9 cellular contexts compared by ENCODE assay signal in the genomic region with DNA sequence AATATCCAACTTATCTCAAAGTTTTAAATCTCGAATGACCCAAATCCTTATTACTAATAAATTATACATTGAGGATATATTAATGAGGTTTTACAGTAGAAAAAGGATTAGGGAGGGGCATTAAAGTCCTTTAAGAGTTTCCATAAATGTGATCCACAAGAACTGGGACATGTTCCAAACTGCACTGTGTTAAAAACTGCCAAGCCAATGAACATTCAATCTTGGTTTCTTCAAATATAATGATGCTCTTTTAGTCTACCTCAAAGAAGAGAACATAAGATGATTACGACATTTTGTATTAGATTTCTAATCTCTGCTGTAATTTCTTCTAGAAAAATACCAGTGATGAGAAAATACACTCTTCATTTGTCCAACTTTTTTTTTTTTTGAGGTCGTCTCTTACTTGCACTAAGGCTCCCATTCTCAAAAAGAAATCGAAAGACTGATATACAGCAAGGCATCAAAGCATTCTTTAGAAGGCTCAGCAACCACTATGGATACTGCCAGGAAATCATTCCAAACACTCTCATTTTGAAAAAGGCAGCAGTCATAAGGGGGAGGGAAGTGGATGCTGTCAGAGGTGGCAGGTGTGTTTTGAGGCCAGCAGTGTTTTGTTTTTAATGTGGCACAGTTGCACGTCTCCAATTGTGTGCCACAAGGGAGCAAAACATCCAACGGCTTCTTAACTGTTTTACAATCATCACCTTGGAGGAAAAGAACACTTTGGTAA. TPM values are rescaled to one million over a fixed set of nuclear protein-coding genes. Genes with fewer than 3 reads are reported as not detected.
A peak's percentile ranks its signal among the peaks of the same experiment; 100 is the strongest.
DNase-seq lines count a peak whose midpoint lies in the region; ATAC-seq, FAIRE-seq and TF ChIP-seq lines count a peak whose summit lies in the region.
"Had no signal": no experiment of that assay in that cellular context is flagged by ENCODE, and none has a peak within 500 bp of the region (broad histone marks: within the 10 kb centered on the region; RNA-seq: fewer than 3 reads in every experiment).

No MANE protein-coding gene starts in this region.

- no peak overlapping the region for H3K27ac ChIP-seq in PC-3 (ENCODE audit: low read length)
- peak overlapping the region in 1 of 4 donors; percentile 89 for H3K27ac ChIP-seq in esophagus squamous epithelium
- no peak overlapping the region for H3K27ac ChIP-seq in small intestine (ENCODE audit: low read depth in 1 of 2, low read length in 1 of 2)
- H3K27ac ChIP-seq in testis, result peak overlapping the region in 1 of 2 donors; percentile 97

- ATAC-seq in PC-3 (no peak), HG03460 (IDR thresholded peaks at IDR 0.05; ENCODE audit: unreplicated experiment) (no peak)

- H3K4me2 ChIP-seq in PC-3 (ENCODE audit: low read length), result peak overlapping the region; percentile 80

- H3K4me1 Mint-ChIP-seq in activated naive CD4-positive, alpha-beta T cell treated with anti-CD3 and anti-CD28 coated beads, Interleukin-2, amount 50 U/mL, for 24 hours, result peaks cover 48% of the 10 kb centered on the region

- intact Hi-C loops in PC-3 (cut with micrococcal nuclease) (loop anchor here (10.0 kb wide), 2 partner anchors 83 to 157 kb away; partner anchors contain the start of gene APBA1), esophagus squamous epithelium (cut with DNase I) (no loop called here), testis (cut with DNase I; ENCODE audit: low total_unique reads) (no loop called here)

- H3K9ac ChIP-seq in PC-3 (ENCODE audit: low read length), result no peak overlapping the region

- no TSS peak for BruUV-seq in PC-3 (replicated peaks; lab: Mats Ljungman, UMichigan)

- H3K9me3 ChIP-seq in PC-3 (ENCODE audit: low read length) (no peaks in the 10 kb centered on the region), esophagus squamous epithelium (no peaks in the 10 kb centered on the region), small intestine (ENCODE audit: control insufficient read depth, low read depth) (no peaks in the 10 kb centered on the region), testis (no peaks in the 10 kb centered on the region)

- H3K36me3 ChIP-seq in PC-3 (ENCODE audit: low read depth, low read length) (no peaks in the 10 kb centered on the region), esophagus squamous epithelium (no peaks in the 10 kb centered on the region), small intestine (ENCODE audit: control insufficient read depth in 2 of 2, insufficient read depth in 2 of 2, low read length in 2 of 2) (no peaks in the 10 kb centered on the region), testis (ENCODE audit: low read depth, missing control alignments) (no peaks in the 10 kb centered on the region)

- TF ChIP-seq POLR2A in esophagus squamous epithelium (IDR thresholded peaks at IDR 0.05), result no peak
- TF ChIP-seq POLR2A in testis (IDR thresholded peaks at IDR 0.05), result no peak

- no peaks in the 10 kb centered on the region for H3F3A ChIP-seq in PC-3 (ENCODE audit: low read length, unreplicated experiment)

- H3K36me3 Mint-ChIP-seq in activated naive CD4-positive, alpha-beta T cell treated with anti-CD3 and anti-CD28 coated beads, Interleukin-2, amount 50 U/mL, for 24 hours, result peaks cover 13% of the 10 kb centered on the region

- H3K4me3 ChIP-seq in PC-3 (ENCODE audit: low read length) (peak overlapping the region; percentile 55), esophagus squamous epithelium (peak overlapping the region in 3 of 4 donors; percentile 43 to 80 (median 75)), small intestine (ENCODE audit: low read depth in 1 of 2, low read length in 2 of 2) (peak overlapping the region in 1 of 2 donors; percentile 33), testis (no peak overlapping the region)

- no peak for DNase-seq in activated naive CD4-positive, alpha-beta T cell treated with Interleukin-2 at 50 U/mL for 16 hours
- DNase-seq in PC-3, result no peak
- DNase-seq in esophagus squamous epithelium (lab: John Stamatoyannopoulos, UW), result no peak
- peak; percentile 2 for DNase-seq in small intestine
- DNase-seq in testis, result no peak
- no peak for DNase-seq in HEK293T (ENCODE audit: extremely low spot score)

- no peaks in the 10 kb centered on the region for H3K9me2 ChIP-seq in PC-3 (replicated peaks; ENCODE audit: low read length)

- no peak overlapping the region for H2AFZ ChIP-seq in PC-3 (ENCODE audit: low read length)

- H3K27me3 ChIP-seq in PC-3 (ENCODE audit: low read length), result no peaks in the 10 kb centered on the region
- no peaks in the 10 kb centered on the region for H3K27me3 ChIP-seq in esophagus squamous epithelium
- no peaks in the 10 kb centered on the region for H3K27me3 ChIP-seq in small intestine (ENCODE audit: control insufficient read depth in 2 of 2, insufficient read depth in 2 of 2, low read length in 2 of 2)
- no peaks in the 10 kb centered on the region for H3K27me3 ChIP-seq in testis

- peak overlapping the region; percentile 84 for H3K4me3 Mint-ChIP-seq in activated naive CD4-positive, alpha-beta T cell treated with anti-CD3 and anti-CD28 coated beads, Interleukin-2, amount 50 U/mL, for 24 hours

- H4K20me1 ChIP-seq in PC-3 (ENCODE audit: low read length), result no peaks in the 10 kb centered on the region

- FAIRE-seq in small intestine (lab: Jason Lieb, UNC), result no peak

- H3K27ac Mint-ChIP-seq in activated naive CD4-positive, alpha-beta T cell treated with anti-CD3 and anti-CD28 coated beads, Interleukin-2, amount 50 U/mL, for 24 hours, result peak overlapping the region; percentile 79

- no peaks in the 10 kb centered on the region for H3K27me3 Mint-ChIP-seq in activated naive CD4-positive, alpha-beta T cell treated with anti-CD3 and anti-CD28 coated beads, Interleukin-2, amount 50 U/mL, for 24 hours
- H3K27me3 Mint-ChIP-seq: dendritic cell treated with granulocyte-macrophage colony-stimulating factor and Interleukin-4, amounts not matched to agents 40 ng/mL and 50 ng/mL, for 4 days had no signal

- TF ChIP-seq CTCF in PC-3 (conservative IDR thresholded peaks at IDR 0.05; ENCODE audit: low read depth, low read length) (no peak), esophagus squamous epithelium (IDR thresholded peaks at IDR 0.05) (no peak), testis (IDR thresholded peaks at IDR 0.05) (no peak)

- CTCF ChIA-PET in PC-3 (lab: Charles Lee) (interaction anchor here (0.7 kb wide), 1 partner anchor 9 kb away, joined by 7 read pairs; no protein-coding TSS in a partner anchor), HEK293T (lab: Yijun Ruan, JAX) (no interaction called here)

- POLR2A ChIA-PET in PC-3 (lab: Charles Lee; ENCODE audit: unreplicated experiment), result interaction anchor here (0.6 to 0.7 kb wide), 3 partner anchors 9 to 50 kb away, joined by 4 to 8 read pairs (median 4); no protein-coding TSS in a partner anchor
- POLR2A ChIA-PET in HEK293T (lab: Yijun Ruan, JAX), result no interaction called here

- H3K9me3 Mint-ChIP-seq in activated naive CD4-positive, alpha-beta T cell treated with anti-CD3 and anti-CD28 coated beads, Interleukin-2, amount 50 U/mL, for 24 hours, result no peaks in the 10 kb centered on the region
- H3K9me3 Mint-ChIP-seq: dendritic cell treated with granulocyte-macrophage colony-stimulating factor and Interleukin-4, amounts not matched to agents 40 ng/mL and 50 ng/mL, for 4 days had no signal

- H3K4me1 ChIP-seq in PC-3 (ENCODE audit: insufficient read depth, low read length) (peaks cover 6% of the 10 kb centered on the region; the same call in 1 of the 2 replicates), esophagus squamous epithelium (peaks cover 0 to 37% (median 9%) of the 10 kb centered on the region in 3 donors), small intestine (ENCODE audit: control insufficient read depth in 2 of 2, insufficient read depth in 1 of 2, low read depth in 1 of 2, low read length in 1 of 2) (peaks cover 3 to 7% of the 10 kb centered on the region in 2 donors), testis (peaks cover 7% of the 10 kb centered on the region)

- 32 to 41% methylated on average over 6 of the region's 6 CpGs for WGBS in esophagus squamous epithelium, 2 donors
- WGBS in small intestine, 3 donors, result 39 to 40% (median 39%) methylated on average over 6 of the region's 6 CpGs
- WGBS in testis, 2 donors, result 29 to 36% methylated on average over 6 of the region's 6 CpGs

- peaks cover 39% of the 10 kb centered on the region for H3K79me2 ChIP-seq in PC-3 (ENCODE audit: low read length)

TF ChIP-seq in HEK293T, 16 proteins besides CTCF, POLR2A, EP300 and RAD21:
- TF ChIP-seq FOXA1 (IDR thresholded peaks at IDR 0.05) (no peak), LEF1 (IDR thresholded peaks at IDR 0.05; ENCODE audit: borderline replicate concordance) (no peak), ARNT (IDR thresholded peaks at IDR 0.05) (no peak)

RNA-seq across cellular contexts. Expression of gene PTAR1, which starts 1.6 kb away (rescaled TPM):
- 20.0 and 22.9 TPM in 2 replicates for total RNA-seq in PC-3 (2014; rRNA removed)
- 10 to 100 TPM; 19.8 to 68.3 (median 33.8) TPM for total RNA-seq in esophagus squamous epithelium
- 1 to 10 TPM; 3.6 to 5.9 (median 5.7) TPM for polyA plus RNA-seq in small intestine
- total RNA-seq in testis, result 10 to 100 TPM; 68.8 to 72.2 TPM
- 27.0 TPM for polyA plus RNA-seq in testis (ENCODE audit: insufficient read depth, low read depth, low replicate concordance)

Comparison
In these comparisons a context has a peak if more than half of its experiments do, and no peak if none do; other contexts are left out.
1. H3K4me3 ChIP-seq: peak in PC-3 (single experiment) and esophagus squamous epithelium (3 of 4); none in testis (0 of 2).